ENCODE assay signal across 8 cellular contexts in the genomic region with DNA sequence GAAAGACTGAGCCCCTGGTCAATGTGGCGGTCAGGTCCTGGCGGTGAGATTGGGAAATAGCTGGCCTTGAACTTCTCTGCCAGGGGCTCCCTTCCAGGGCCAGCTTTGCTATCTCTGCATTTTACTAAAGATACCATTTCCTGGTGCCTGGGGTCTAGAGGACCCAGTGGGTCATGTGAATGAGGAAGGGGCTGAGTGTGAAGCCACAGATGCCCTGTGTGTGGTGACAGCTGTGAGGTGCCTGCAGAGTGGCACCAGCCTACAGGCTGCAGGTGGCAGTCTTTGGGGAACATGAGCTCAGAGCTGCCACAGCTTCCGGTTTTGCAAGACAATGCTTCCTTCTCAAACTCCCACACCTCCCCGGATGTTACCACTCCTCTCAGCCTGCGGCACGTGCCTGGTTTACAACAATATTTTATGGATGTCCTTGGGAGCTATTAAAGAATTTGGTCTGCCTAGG. TPM values are rescaled to one million over a fixed set of nuclear protein-coding genes. Genes with fewer than 3 reads are reported as not detected.
DNase-seq lines count a peak whose midpoint lies in the region; ATAC-seq and TF ChIP-seq lines count a peak whose summit lies in the region.

No MANE protein-coding gene starts in this region.

- H3K27ac Mint-ChIP-seq in activated naive CD8-positive, alpha-beta T cell = peak overlapping the region; percentile 48

- H3K4me1 ChIP-seq in GM23248 (ENCODE audit: insufficient read depth) (no peaks in the 10 kb centered on the region), OCI-LY3 (ENCODE audit: low read length) (peaks cover 10% of the 10 kb centered on the region), mucosa of descending colon (ENCODE audit: low read depth) (peaks cover 6% of the 10 kb centered on the region), osteoblast (ENCODE audit: insufficient read depth, low read length) (peaks cover 6% of the 10 kb centered on the region)

- in situ Hi-C loops in GM23248 (cut with MboI) = no loop called here

- H3K27me3 Mint-ChIP-seq in activated naive CD8-positive, alpha-beta T cell = peaks cover 23% of the 10 kb centered on the region

- WGBS in GM23248 (ENCODE audit: low coverage in 1 of 2, low lambda C conversion rate in 2 of 2, missing lambda C conversion rate in 2 of 2), 2 experiments = 45 to 48% methylated on average over 6 of the region's 6 CpGs

- peaks cover 17% of the 10 kb centered on the region for H3K4me1 Mint-ChIP-seq in activated naive CD8-positive, alpha-beta T cell (ENCODE audit: low read depth)

- H4K20me1 ChIP-seq in GM23248 (ENCODE audit: insufficient read depth) (no peaks in the 10 kb centered on the region), OCI-LY3 (ENCODE audit: insufficient read depth, low read length) (no peaks in the 10 kb centered on the region), osteoblast (ENCODE audit: insufficient read depth, low read length) (no peaks in the 10 kb centered on the region)

- H3K36me3 ChIP-seq in GM23248 (ENCODE audit: low read depth) (no peaks in the 10 kb centered on the region; the same call in 1 of the 2 replicates), OCI-LY3 (replicated peaks; ENCODE audit: low read depth, low read length) (peaks cover 9% of the 10 kb centered on the region), mucosa of descending colon (ENCODE audit: low read depth) (no peaks in the 10 kb centered on the region), osteoblast (ENCODE audit: insufficient read depth, low read length) (no peaks in the 10 kb centered on the region)

- no peak overlapping the region for H3K9ac ChIP-seq in GM23248
- H3K9ac ChIP-seq in OCI-LY3 (ENCODE audit: low read length) = no peak overlapping the region

- no peaks in the 10 kb centered on the region for H3K9me2 ChIP-seq in GM23248 (ENCODE audit: insufficient read depth)

- H3K4me3 Mint-ChIP-seq in activated naive CD8-positive, alpha-beta T cell = no peak overlapping the region

- H3K27me3 ChIP-seq in GM23248 (replicated peaks; ENCODE audit: insufficient read depth) (peaks cover 28% of the 10 kb centered on the region), OCI-LY3 (ENCODE audit: low read depth, low read length) (no peaks in the 10 kb centered on the region), osteoblast (ENCODE audit: insufficient read depth, low read length) (peaks cover 26% of the 10 kb centered on the region)

- intact Hi-C loops in mucosa of descending colon (cut with DNase I, micrococcal nuclease) = no loop called here

- peak; percentile 91 for ATAC-seq in mucosa of descending colon

- no peaks in the 10 kb centered on the region for H3K9me3 Mint-ChIP-seq in activated naive CD8-positive, alpha-beta T cell (ENCODE audit: low read depth)

- no peak overlapping the region for H3K4me3 ChIP-seq in GM23248
- no peak overlapping the region for H3K4me3 ChIP-seq in OCI-LY3 (ENCODE audit: low read length)
- no peak overlapping the region for H3K4me3 ChIP-seq in mucosa of descending colon
- no peak overlapping the region for H3K4me3 ChIP-seq in osteoblast (ENCODE audit: insufficient read depth, low read length)

- H3K9me3 ChIP-seq in GM23248 (ENCODE audit: low read depth) (no peaks in the 10 kb centered on the region), OCI-LY3 (ENCODE audit: insufficient read depth, low read length) (no peaks in the 10 kb centered on the region), mucosa of descending colon (no peaks in the 10 kb centered on the region), osteoblast (ENCODE audit: low read depth, low read length) (no peaks in the 10 kb centered on the region)

- no peaks in the 10 kb centered on the region for H3K79me2 ChIP-seq in GM23248 (ENCODE audit: insufficient read depth)
- no peaks in the 10 kb centered on the region for H3K79me2 ChIP-seq in OCI-LY3 (ENCODE audit: low read length)
- H3K79me2 ChIP-seq in osteoblast (ENCODE audit: insufficient read depth, low read length) = no peaks in the 10 kb centered on the region

- H2AFZ ChIP-seq in GM23248 (no peak overlapping the region), OCI-LY3 (ENCODE audit: low read depth, low read length) (peak overlapping the region; percentile 57), osteoblast (ENCODE audit: low read length) (no peak overlapping the region)

- H3F3A ChIP-seq in GM23248 (ENCODE audit: insufficient read depth) = peaks cover 18% of the 10 kb centered on the region

- peaks cover 7% of the 10 kb centered on the region for H3K36me3 Mint-ChIP-seq in activated naive CD8-positive, alpha-beta T cell

- peak; percentile 28 for DNase-seq in ELR (ENCODE audit: low read depth)
- peak; percentile 24 for DNase-seq in GM23248
- peak; percentile 49 to 71 (median 52) for DNase-seq in mucosa of descending colon
- no peak for DNase-seq in NCI-H2196 (lab: John Stamatoyannopoulos, UW; ENCODE audit: unreplicated experiment)
- DNase-seq in osteoblast (ENCODE audit: insufficient read length, low spot score, missing footprints) = no peak
- DNase-seq in DMS79 (lab: John Stamatoyannopoulos, UW) = no peak

- TF ChIP-seq CTCF in OCI-LY3 (IDR thresholded peaks at IDR 0.05; ENCODE audit: low read depth, low read length) = peak; percentile 27; the same call in 1 of the 2 replicates
- TF ChIP-seq CTCF in mucosa of descending colon (IDR thresholded peaks at IDR 0.05) = no peak
- TF ChIP-seq CTCF in osteoblast (IDR thresholded peaks at IDR 0.05; ENCODE audit: extremely low read depth, low read depth, low read length) = no peak

- H3K4me2 ChIP-seq in GM23248 (ENCODE audit: unreplicated experiment) = no peak overlapping the region
- H3K4me2 ChIP-seq in OCI-LY3 (ENCODE audit: low read length) = no peak overlapping the region
- no peak overlapping the region for H3K4me2 ChIP-seq in osteoblast (ENCODE audit: insufficient read depth, low read length)

- H3K27ac ChIP-seq in GM23248 (no peak overlapping the region), OCI-LY3 (ENCODE audit: low read length) (no peak overlapping the region), osteoblast (ENCODE audit: low read depth, low read length) (no peak overlapping the region)

RNA-seq across cellular contexts. Expression of a gene that starts 5.2 kb away (rescaled TPM):
- not detected in 2 replicates for total RNA-seq in GM23248 (2014; rRNA removed; shearing (Covaris generic))
- polyA plus RNA-seq in GM23248 (2016; fragmentation: Nextera tagmentation; extraction: Ambion mirVana) = not detected in 2 replicates
- total RNA-seq in mucosa of descending colon (not detected), osteoblast (not detected in 2 replicates)

RNA-seq across cellular contexts. Expression of a gene that starts 32.8 kb away (rescaled TPM):
- total RNA-seq in GM23248 (2014; rRNA removed; shearing (Covaris generic)) = 1.8 and 8.7 TPM in 2 replicates
- polyA plus RNA-seq in GM23248 (2016; fragmentation: Nextera tagmentation; extraction: Ambion mirVana) = 12.6 and 13.7 TPM in 2 replicates
- total RNA-seq in mucosa of descending colon (10 to 100 TPM in 1 of 3 donors, 1 to 10 TPM in 2; 7.6 to 14.1 (median 7.9) TPM), osteoblast (3.2 and 3.6 TPM in 2 replicates)

Comparison
In these comparisons a context has a peak if more than half of its experiments do, and no peak if none do; other contexts are left out.
1. DNase-seq: peak in ELR (single experiment), GM23248 (single experiment) and mucosa of descending colon (3 of 3); none in NCI-H2196 (single experiment), osteoblast (single experiment) and DMS79 (single experiment).